8 cellular contexts compared by ENCODE assay signal in genomic region chr22:28112548-28113043, GRCh38.
DNase-seq lines count a peak whose midpoint lies in the region; ATAC-seq and TF ChIP-seq lines count a peak whose summit lies in the region.

No MANE protein-coding gene starts in this region.

- H3K79me2 ChIP-seq in Karpas-422 (ENCODE audit: low read length): no peaks in the 10 kb centered on the region

- no peaks in the 10 kb centered on the region for H3K9me3 ChIP-seq in Karpas-422 (ENCODE audit: low read length)
- no peaks in the 10 kb centered on the region for H3K9me3 ChIP-seq in prostate gland

- H3K27me3 ChIP-seq in Karpas-422 (ENCODE audit: low read length) (no peaks in the 10 kb centered on the region), prostate gland (replicated peaks; ENCODE audit: insufficient read depth) (no peaks in the 10 kb centered on the region)

- TF ChIP-seq CTCF in astrocyte of the spinal cord (IDR thresholded peaks at IDR 0.05; ENCODE audit: low read depth, low read length) (peak; percentile 54), prostate gland (IDR thresholded peaks at IDR 0.05) (peak in 1 of 4 experiments; percentile 23)

- DNase-seq in COLO668 (lab: John Stamatoyannopoulos, UW; ENCODE audit: unreplicated experiment) (peak; percentile 9), Karpas-422 (peak; percentile 63), astrocyte of the spinal cord (ENCODE audit: low read depth, low spot score) (peak; percentile 44), kidney tubule cell (ENCODE audit: low spot score) (peak; percentile 46), prostate gland (ENCODE audit: low spot score) (no peak), DMS79 (lab: John Stamatoyannopoulos, UW) (no peak)
- no peak for DNase-seq in activated CD4-positive, alpha-beta T cell treated with anti-CD3 and anti-CD28 coated beads, Interleukin-2, amount 50 U/mL, for 4 hours

- peaks cover 3% of the 10 kb centered on the region; the same call in 1 of the 2 replicates for H4K20me1 ChIP-seq in Karpas-422 (ENCODE audit: insufficient read depth, low read depth, low read length)

- H3K4me1 ChIP-seq in Karpas-422 (ENCODE audit: low read length): peaks cover 21% of the 10 kb centered on the region
- no peaks in the 10 kb centered on the region for H3K4me1 ChIP-seq in prostate gland (replicated peaks)

- 35% methylated on average over 9 of the region's 9 CpGs for whole genome bisulfite sequencing in prostate gland

- ATAC-seq in GM21390 (IDR thresholded peaks at IDR 0.05; ENCODE audit: unreplicated experiment): no peak

- no peaks in the 10 kb centered on the region for H3K9me2 ChIP-seq in Karpas-422 (replicated peaks; ENCODE audit: insufficient read depth, low read length)

- intact Hi-C loops in prostate gland (cut with DNase I): no loop called here

- no peak overlapping the region for H3K4me2 ChIP-seq in Karpas-422 (ENCODE audit: low read depth, low read length, poor library complexity, severe bottlenecking)

- no peak overlapping the region for H3K27ac ChIP-seq in Karpas-422 (ENCODE audit: low read length)
- no peak overlapping the region for H3K27ac ChIP-seq in prostate gland

- H3K36me3 ChIP-seq in Karpas-422 (ENCODE audit: insufficient read depth, low read length) (no peaks in the 10 kb centered on the region), prostate gland (no peaks in the 10 kb centered on the region)

- no peak for TF ChIP-seq POLR2A in prostate gland (IDR thresholded peaks at IDR 0.05)

- H3K9ac ChIP-seq in Karpas-422 (ENCODE audit: low read length): no peak overlapping the region

- in situ Hi-C loops in astrocyte of the spinal cord (cut with HindIII; ENCODE audit: low sequenced_read_pairs): no loop called here

- H3K4me3 ChIP-seq in Karpas-422 (ENCODE audit: low read length) (no peak overlapping the region), astrocyte of the spinal cord (ENCODE audit: low read depth, low read length) (no peak overlapping the region), prostate gland (no peak overlapping the region)

- no peak overlapping the region for H2AFZ ChIP-seq in Karpas-422 (ENCODE audit: low read length)

Comparison
In these comparisons a context has a peak if more than half of its experiments do, and no peak if none do; other contexts are left out.
1. DNase-seq: peak in COLO668 (single experiment), Karpas-422 (single experiment), astrocyte of the spinal cord (single experiment) and kidney tubule cell (single experiment); none in prostate gland (single experiment), activated CD4-positive, alpha-beta T cell treated with anti-CD3 and anti-CD28 coated beads, Interleukin-2, amount 50 U/mL, for 4 hours (0 of 2) and DMS79 (single experiment).